1 cellular context compared by ENCODE assay signal in the genomic region with DNA sequence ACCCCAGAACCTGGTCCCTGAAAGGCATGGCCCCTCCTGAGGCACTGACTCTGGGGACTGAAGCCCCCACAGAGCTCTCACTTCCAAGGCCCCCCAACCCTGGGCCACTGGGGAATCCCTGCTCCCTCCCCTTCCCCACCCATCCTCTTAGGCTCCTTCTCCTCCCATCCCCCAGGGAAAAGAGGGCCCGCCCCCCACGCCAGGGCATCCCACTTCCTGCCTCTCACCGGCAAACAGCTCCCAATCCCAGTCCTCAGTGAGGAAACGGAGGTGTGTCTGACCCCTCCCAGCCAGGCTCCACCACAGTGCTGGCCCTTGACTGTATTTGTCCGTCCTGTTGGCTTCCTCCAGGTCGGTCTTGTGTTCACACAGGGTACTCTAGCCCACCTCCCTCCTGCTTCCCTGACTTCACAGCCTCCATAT.
TF ChIP-seq lines count a peak whose summit lies in the region.

No MANE protein-coding gene starts in this region.

TF ChIP-seq in IMR-90, 13 proteins besides CTCF, POLR2A, EP300 and RAD21 (continued from another document):
- TF ChIP-seq, protein P1, sequence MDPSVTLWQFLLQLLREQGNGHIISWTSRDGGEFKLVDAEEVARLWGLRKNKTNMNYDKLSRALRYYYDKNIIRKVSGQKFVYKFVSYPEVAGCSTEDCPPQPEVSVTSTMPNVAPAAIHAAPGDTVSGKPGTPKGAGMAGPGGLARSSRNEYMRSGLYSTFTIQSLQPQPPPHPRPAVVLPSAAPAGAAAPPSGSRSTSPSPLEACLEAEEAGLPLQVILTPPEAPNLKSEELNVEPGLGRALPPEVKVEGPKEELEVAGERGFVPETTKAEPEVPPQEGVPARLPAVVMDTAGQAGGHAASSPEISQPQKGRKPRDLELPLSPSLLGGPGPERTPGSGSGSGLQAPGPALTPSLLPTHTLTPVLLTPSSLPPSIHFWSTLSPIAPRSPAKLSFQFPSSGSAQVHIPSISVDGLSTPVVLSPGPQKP (IDR thresholded peaks at IDR 0.05; ENCODE audit: borderline replicate concordance, low read depth, low read length) = no peak
- TF ChIP-seq RCOR1 (IDR thresholded peaks at IDR 0.05; ENCODE audit: insufficient replicate concordance, low read length) (no peak), MXI1 (IDR thresholded peaks at IDR 0.05; ENCODE audit: borderline replicate concordance, low read depth, low read length) (no peak)
